In the genomic region with DNA sequence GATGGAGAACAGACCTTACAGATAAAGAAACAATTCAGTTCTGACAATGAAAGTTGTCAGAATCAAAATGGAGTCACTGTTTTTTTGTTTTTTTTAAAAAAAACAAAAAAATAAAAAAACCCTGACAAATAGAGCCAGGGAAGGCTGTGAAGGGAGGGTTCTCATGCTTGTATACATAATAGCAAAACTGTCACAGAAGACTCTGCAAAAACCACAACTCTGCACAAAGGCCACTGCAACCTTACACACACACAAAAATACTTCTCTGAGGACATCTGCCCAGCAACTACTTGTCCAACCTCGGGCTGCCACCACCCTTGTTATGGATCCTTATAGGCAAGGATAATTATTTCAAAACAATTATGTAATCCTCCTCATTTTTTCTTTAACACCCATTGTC, we compare ENCODE assay signal across 31 cellular contexts. TPM values are rescaled to one million over a fixed set of nuclear protein-coding genes. Genes with fewer than 3 reads are reported as not detected.
"Had no signal": no experiment of that assay in that cellular context is flagged by ENCODE, and none has a peak within 500 bp of the region (broad histone marks: within the 10 kb centered on the region; RNA-seq: fewer than 3 reads in every experiment).

No MANE protein-coding gene starts in this region.

- H3K4me3 Mint-ChIP-seq: activated CD4-positive, alpha-beta memory T cell treated with anti-CD3 and anti-CD28 coated beads for 36 hours; activated naive CD4-positive, alpha-beta T cell treated with anti-CD3 and anti-CD28 coated beads, Interleukin-2, amount 10 ng/mL, durations not matched to agents 7 days and 5 days; activated naive CD8-positive, alpha-beta T cell treated with anti-CD3 and anti-CD28 coated beads, Interleukin-2, amount 10 ng/mL, durations not matched to agents 7 days and 5 days; endodermal cell; naive B cell; stimulated activated memory B cell treated with anti-CD40 and anti-IgM and Interleukin-4, amounts not matched to agents 10 μg/mL and 1 μg/mL and 100 μg/mL, for 72 hours; stimulated activated naive CD8-positive, alpha-beta T cell treated with anti-CD3 and anti-CD28 coated beads, Interleukin-15, amount 100 ng/mL, for 72 hours had no signal

- H3K27ac ChIP-seq: ascending aorta, brain microvascular endothelial cell, esophagus muscularis mucosa, gastrocnemius medialis, left lung, right atrium auricular region, upper lobe of left lung, vagina, VCaP had no signal

- H3K27ac Mint-ChIP-seq: activated CD4-positive, alpha-beta memory T cell treated with anti-CD3 and anti-CD28 coated beads for 36 hours; activated naive CD4-positive, alpha-beta T cell treated with anti-CD3 and anti-CD28 coated beads, Interleukin-2, amount 10 ng/mL, durations not matched to agents 7 days and 5 days; activated naive CD8-positive, alpha-beta T cell treated with anti-CD3 and anti-CD28 coated beads, Interleukin-2, amount 10 ng/mL, durations not matched to agents 7 days and 5 days; endodermal cell; stimulated activated memory B cell treated with anti-CD40 and anti-IgM and Interleukin-4, amounts not matched to agents 10 μg/mL and 1 μg/mL and 100 μg/mL, for 72 hours; stimulated activated naive CD8-positive, alpha-beta T cell treated with anti-CD3 and anti-CD28 coated beads, Interleukin-15, amount 100 ng/mL, for 72 hours had no signal

- H3K4me1 Mint-ChIP-seq: endodermal cell, naive B cell had no signal

- H3K4me2 ChIP-seq: smooth muscle cell had no signal

- H3K9me3 ChIP-seq: ascending aorta, esophagus muscularis mucosa, gastrocnemius medialis, left lung, right atrium auricular region, upper lobe of left lung, vagina had no signal

- ATAC-seq: gastrocnemius medialis; left lung; stimulated activated memory B cell treated with anti-CD40 and anti-IgM and Interleukin-4, amounts not matched to agents 10 μg/mL and 1 μg/mL and 100 μg/mL, for 72 hours; stimulated activated naive CD8-positive, alpha-beta T cell treated with anti-CD3 and anti-CD28 coated beads, Interleukin-15, amount 100 ng/mL, for 72 hours had no signal

- H3K4me1 ChIP-seq: ascending aorta, esophagus muscularis mucosa, gastrocnemius medialis, left lung, right atrium auricular region, upper lobe of left lung, vagina had no signal

- H3K36me3 ChIP-seq: ascending aorta, brain microvascular endothelial cell, gastrocnemius medialis, left lung, right atrium auricular region had no signal

- DNase-seq: activated CD4-positive, alpha-beta memory T cell treated with anti-CD3 and anti-CD28 coated beads for 36 hours; activated CD4-positive, alpha-beta T cell treated with anti-CD3 and anti-CD28 coated beads for 4 hours; activated gamma-delta T cell; activated naive CD4-positive, alpha-beta T cell treated with anti-CD3 and anti-CD28 coated beads, Interleukin-2, amount 10 ng/mL, durations not matched to agents 7 days and 5 days; activated naive CD8-positive, alpha-beta T cell treated with anti-CD3 and anti-CD28 coated beads, Interleukin-2, amount 10 ng/mL, durations not matched to agents 7 days and 5 days; brain microvascular endothelial cell; cortex of kidney; endodermal cell; gastrocnemius medialis; glutamatergic neuron; left lung; naive B cell; stimulated activated CD4-positive, alpha-beta T cell treated with anti-CD3 and anti-CD28 coated beads, Interleukin-1b, Interleukin-23, amount 100 ng/mL, for 48 hours; stimulated activated CD4-positive, alpha-beta T cell treated with anti-CD3 and anti-CD28 coated beads, Interleukin-4, amount 100 ng/mL, for 4 hours; stimulated activated CD8-positive, alpha-beta memory T cell treated with anti-CD3 and anti-CD28 coated beads, Interleukin-4, amount 100 ng/mL, for 48 hours; stimulated activated naive CD8-positive, alpha-beta T cell treated with anti-CD3 and anti-CD28 coated beads, Interleukin-15, amount 100 ng/mL, for 72 hours; substantia nigra; T-helper 9 cell; upper lobe of left lung had no signal

- FAIRE-seq: islet of Langerhans, TTC549 had no signal

- H3K4me3 ChIP-seq: ascending aorta, esophagus muscularis mucosa, gastrocnemius medialis, left lung, lung, right atrium auricular region, smooth muscle cell, upper lobe of left lung, vagina had no signal

- H3K27me3 Mint-ChIP-seq: activated CD4-positive, alpha-beta memory T cell treated with anti-CD3 and anti-CD28 coated beads for 36 hours; activated naive CD4-positive, alpha-beta T cell treated with anti-CD3 and anti-CD28 coated beads, Interleukin-2, amount 10 ng/mL, durations not matched to agents 7 days and 5 days; activated naive CD8-positive, alpha-beta T cell treated with anti-CD3 and anti-CD28 coated beads, Interleukin-2, amount 10 ng/mL, durations not matched to agents 7 days and 5 days; naive B cell; stimulated activated memory B cell treated with anti-CD40 and anti-IgM and Interleukin-4, amounts not matched to agents 10 μg/mL and 1 μg/mL and 100 μg/mL, for 72 hours; stimulated activated naive CD8-positive, alpha-beta T cell treated with anti-CD3 and anti-CD28 coated beads, Interleukin-15, amount 100 ng/mL, for 72 hours had no signal

- H3K27me3 ChIP-seq: ascending aorta, brain microvascular endothelial cell, esophagus muscularis mucosa, gastrocnemius medialis, left lung, right atrium auricular region, upper lobe of left lung, vagina had no signal

- H3K36me3 Mint-ChIP-seq: naive B cell had no signal

- H3K9me3 Mint-ChIP-seq: activated CD4-positive, alpha-beta memory T cell treated with anti-CD3 and anti-CD28 coated beads for 36 hours; activated naive CD4-positive, alpha-beta T cell treated with anti-CD3 and anti-CD28 coated beads, Interleukin-2, amount 10 ng/mL, durations not matched to agents 7 days and 5 days; activated naive CD8-positive, alpha-beta T cell treated with anti-CD3 and anti-CD28 coated beads, Interleukin-2, amount 10 ng/mL, durations not matched to agents 7 days and 5 days; endodermal cell; naive B cell; stimulated activated memory B cell treated with anti-CD40 and anti-IgM and Interleukin-4, amounts not matched to agents 10 μg/mL and 1 μg/mL and 100 μg/mL, for 72 hours; stimulated activated naive CD8-positive, alpha-beta T cell treated with anti-CD3 and anti-CD28 coated beads, Interleukin-15, amount 100 ng/mL, for 72 hours had no signal

RNA-seq across cellular contexts. Expression of gene C2orf66, which starts 41.9 kb away (rescaled TPM):
- total RNA-seq: activated CD4-positive, alpha-beta memory T cell treated with anti-CD3 and anti-CD28 coated beads for 36 hours; ascending aorta; cardiac septum; esophagus muscularis mucosa; gastrocnemius medialis; lung; mucosa of gallbladder; right atrium auricular region; vagina had no signal
- polyA plus RNA-seq: smooth muscle cell had no signal
